9 cellular contexts compared by ENCODE assay signal in genomic region chr13:43364210-43365041, GRCh38.
A peak's percentile ranks its signal among the peaks of the same experiment; 100 is the strongest.
DNase-seq lines count a peak whose midpoint lies in the region; ATAC-seq, FAIRE-seq and TF ChIP-seq lines count a peak whose summit lies in the region.
"Had no signal": no experiment of that assay in that cellular context is flagged by ENCODE, and none has a peak within 500 bp of the region (broad histone marks: within the 10 kb centered on the region; RNA-seq: fewer than 3 reads in every experiment).

No MANE protein-coding gene starts in this region.

- H2AFZ ChIP-seq in GM12878 (ENCODE audit: control insufficient read depth, low read depth, low read length): peak overlapping the region; percentile 20; the same call in 1 of the 2 replicates

- no peak for TF ChIP-seq EP300 in GM12878 (IDR thresholded peaks at IDR 0.05; ENCODE audit: borderline replicate concordance in 1 of 2, control insufficient read depth in 1 of 2, low read depth in 2 of 2, low read length in 2 of 2)

- FAIRE-seq in GM12878 (lab: Jason Lieb, UNC): no peak

- H3K9me3 ChIP-seq in GM12878 (replicated peaks; ENCODE audit: control insufficient read depth, insufficient read depth, low read length) (no peaks in the 10 kb centered on the region), mucosa of descending colon (no peaks in the 10 kb centered on the region)

- H4K20me1 ChIP-seq in GM12878 (ENCODE audit: control insufficient read depth, insufficient read depth): no peaks in the 10 kb centered on the region

- TF ChIP-seq POLR2A in GM12878 (IDR thresholded peaks at IDR 0.05; ENCODE audit: low read depth, low read length): no peak

- CTCF ChIA-PET in GM12878 (lab: Yijun Ruan, JAX): interaction anchor here (1.2 kb wide), 1 partner anchor 19 kb away, joined by 3 read pairs; no protein-coding TSS in a partner anchor

- no peak overlapping the region for H3K4me2 ChIP-seq in GM12878 (ENCODE audit: control insufficient read depth, insufficient read depth)

- no peak overlapping the region for H3K9ac ChIP-seq in GM12878 (ENCODE audit: control insufficient read depth, insufficient read depth, low read length)

- POLR2A ChIA-PET in GM12878 (lab: Charles Lee): no interaction called here

- ATAC-seq in GM12878 (no peak), GM19397 (IDR thresholded peaks at IDR 0.05; ENCODE audit: unreplicated experiment) (no peak), mucosa of descending colon (no peak)
- ATAC-seq: activated T-cell treated with anti-CD3 and anti-CD28 coated beads, Interleukin-2, amount 50 U/mL, for 72 hours had no signal

- H3K79me2 ChIP-seq in GM12878 (ENCODE audit: control insufficient read depth, insufficient read depth, low read length): no peaks in the 10 kb centered on the region

- H3K27me3 ChIP-seq in GM12878 (replicated peaks in 1 of 2; ENCODE audit: control insufficient read depth in 2 of 2, insufficient read depth in 2 of 2, low read length in 1 of 2): no peaks in the 10 kb centered on the region

- no TSS peak for BruUV-seq in GM12878 (replicated peaks; lab: Mats Ljungman, UMichigan)

- H3K27ac ChIP-seq in GM12878 (ENCODE audit: control insufficient read depth, insufficient read depth): no peak overlapping the region

- WGBS in GM12878 (ENCODE audit: insufficient coverage, insufficient replicate concordance, low lambda C conversion rate, missing lambda C conversion rate): 51% methylated on average over 10 of the region's 10 CpGs

- H3K4me1 ChIP-seq in GM12878 (ENCODE audit: control insufficient read depth, insufficient read depth, low read length) (no peaks in the 10 kb centered on the region), mucosa of descending colon (ENCODE audit: low read depth) (peaks cover 5% of the 10 kb centered on the region)

- DNase-seq in LHCN-M2 (ENCODE audit: low read depth) (peak; percentile 44), GM12878 (ENCODE audit: low read depth, low spot score) (no peak), kidney tubule cell (ENCODE audit: low spot score) (peak; percentile 23), stromal cell of bone marrow (ENCODE audit: low read depth) (peak; percentile 19), mucosa of descending colon (no peak), COLO668 (lab: John Stamatoyannopoulos, UW; ENCODE audit: unreplicated experiment) (no peak), foreskin melanocyte (no peak)
- DNase-seq: activated T-cell treated with anti-CD3 and anti-CD28 coated beads, Interleukin-2, amount 50 U/mL, for 72 hours had no signal

- in situ Hi-C loops in GM12878 (cut with MboI): no loop called here

- no peak overlapping the region for H3K4me3 ChIP-seq in GM12878
- no peak overlapping the region for H3K4me3 ChIP-seq in mucosa of descending colon

- intact Hi-C loops in GM12878 (cut with micrococcal nuclease; ENCODE audit: unreplicated experiment): no loop called here
- intact Hi-C loops in mucosa of descending colon (cut with DNase I, micrococcal nuclease): no loop called here

- TF ChIP-seq RAD21 in GM12878 (IDR thresholded peaks at IDR 0.05; ENCODE audit: insufficient read depth, low read depth, low read length): no peak

- H3K36me3 ChIP-seq in GM12878 (ENCODE audit: control insufficient read depth in 2 of 2, insufficient read depth in 2 of 2, low read length in 1 of 2) (no peaks in the 10 kb centered on the region), mucosa of descending colon (ENCODE audit: low read depth) (no peaks in the 10 kb centered on the region)

- SMC1A ChIA-PET in GM12878 (lab: Charles Lee; ENCODE audit: uncharacterized antibody, unreplicated experiment): no interaction called here

- TF ChIP-seq CTCF in GM12878 (IDR thresholded peaks at IDR 0.05 in 2 of 3, conservative IDR thresholded peaks at IDR 0.05 in 1 of 3; ENCODE audit: control insufficient read depth in 2 of 3, extremely low read depth in 1 of 3, insufficient read depth in 1 of 3, low read depth in 3 of 3, low read length in 3 of 3): no peak
- no peak for TF ChIP-seq CTCF in mucosa of descending colon (IDR thresholded peaks at IDR 0.05)

- RAD21 ChIA-PET in GM12878 (lab: Charles Lee; ENCODE audit: unreplicated experiment): no interaction called here

TF ChIP-seq in GM12878, 131 proteins besides CTCF, POLR2A, EP300 and RAD21:
- TF ChIP-seq ASH2L (IDR thresholded peaks at IDR 0.05; ENCODE audit: borderline replicate concordance, low read depth) (no peak), EGR1 (IDR thresholded peaks at IDR 0.05; ENCODE audit: borderline replicate concordance in 1 of 2, low read depth in 2 of 2, low read length in 2 of 2) (no peak), BHLHE40 (IDR thresholded peaks at IDR 0.05; ENCODE audit: borderline replicate concordance in 1 of 2, low read depth in 2 of 2, low read length in 1 of 2) (no peak), ZNF217 (IDR thresholded peaks at IDR 0.05) (no peak), E2F8 (IDR thresholded peaks at IDR 0.05; ENCODE audit: low read depth, partially characterized antibody) (no peak), SMARCA5 (IDR thresholded peaks at IDR 0.05) (no peak)
- TF ChIP-seq, protein P1, sequence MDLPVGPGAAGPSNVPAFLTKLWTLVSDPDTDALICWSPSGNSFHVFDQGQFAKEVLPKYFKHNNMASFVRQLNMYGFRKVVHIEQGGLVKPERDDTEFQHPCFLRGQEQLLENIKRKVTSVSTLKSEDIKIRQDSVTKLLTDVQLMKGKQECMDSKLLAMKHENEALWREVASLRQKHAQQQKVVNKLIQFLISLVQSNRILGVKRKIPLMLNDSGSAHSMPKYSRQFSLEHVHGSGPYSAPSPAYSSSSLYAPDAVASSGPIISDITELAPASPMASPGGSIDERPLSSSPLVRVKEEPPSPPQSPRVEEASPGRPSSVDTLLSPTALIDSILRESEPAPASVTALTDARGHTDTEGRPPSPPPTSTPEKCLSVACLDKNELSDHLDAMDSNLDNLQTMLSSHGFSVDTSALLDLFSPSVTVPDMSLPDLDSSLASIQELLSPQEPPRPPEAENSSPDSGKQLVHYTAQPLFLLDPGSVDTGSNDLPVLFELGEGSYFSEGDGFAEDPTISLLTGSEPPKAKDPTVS (IDR thresholded peaks at IDR 0.05; ENCODE audit: low read depth, low read length): no peak

Comparison
In these comparisons a context has a peak if more than half of its experiments do, and no peak if none do; other contexts are left out.
1. DNase-seq: peak in LHCN-M2 (single experiment), kidney tubule cell (single experiment) and stromal cell of bone marrow (single experiment); none in GM12878 (single experiment), mucosa of descending colon (0 of 3), COLO668 (single experiment) and foreskin melanocyte (single experiment).